ENCODE assay signal across 12 cellular contexts in genomic region chr7:90312745-90313144, GRCh38. TPM values are rescaled to one million over a fixed set of nuclear protein-coding genes. Genes with fewer than 3 reads are reported as not detected.
DNase-seq lines count a peak whose midpoint lies in the region; ATAC-seq and TF ChIP-seq lines count a peak whose summit lies in the region.
"Had no signal": no experiment of that assay in that cellular context is flagged by ENCODE, and none has a peak within 500 bp of the region (broad histone marks: within the 10 kb centered on the region; RNA-seq: fewer than 3 reads in every experiment).

No MANE protein-coding gene starts in this region.

- H3K27ac ChIP-seq in 22Rv1 = no peak overlapping the region
- H3K27ac ChIP-seq in OCI-LY7 (ENCODE audit: low read depth, low read length, poor library complexity, severe bottlenecking) = no peak overlapping the region
- no peak overlapping the region for H3K27ac ChIP-seq in left lung
- H3K27ac ChIP-seq in adrenal gland = no peak overlapping the region

- no peak for TF ChIP-seq POLR2A in adrenal gland (IDR thresholded peaks at IDR 0.05)

- CTCF ChIA-PET in OCI-LY7 (lab: Charles Lee; ENCODE audit: unreplicated experiment) = no interaction called here

- ATAC-seq in left lung = no peak
- ATAC-seq: activated T-cell treated with anti-CD3 and anti-CD28 coated beads, Interleukin-2, amount 50 U/mL, for 4 hours had no signal

- no peaks in the 10 kb centered on the region for H3K4me1 ChIP-seq in OCI-LY7 (ENCODE audit: insufficient read depth, low read length, poor library complexity, severe bottlenecking)
- no peaks in the 10 kb centered on the region for H3K4me1 ChIP-seq in left lung
- H3K4me1 ChIP-seq in adrenal gland (replicated peaks in 1 of 2) = no peaks in the 10 kb centered on the region

- H3K4me2 ChIP-seq in OCI-LY7 (ENCODE audit: low read length) = no peak overlapping the region

- no peaks in the 10 kb centered on the region for H3K9me3 ChIP-seq in OCI-LY7 (ENCODE audit: low read length)
- H3K9me3 ChIP-seq in left lung = no peaks in the 10 kb centered on the region
- H3K9me3 ChIP-seq in adrenal gland (replicated peaks in 1 of 3) = no peaks in the 10 kb centered on the region

- H3K27me3 ChIP-seq in left lung = peaks cover 0 to 7% of the 10 kb centered on the region in 2 donors
- no peaks in the 10 kb centered on the region for H3K27me3 ChIP-seq in adrenal gland

- H3K79me2 ChIP-seq in OCI-LY7 (ENCODE audit: insufficient read depth, low read depth, low read length) = no peaks in the 10 kb centered on the region

- POLR2A ChIA-PET in OCI-LY7 (lab: Charles Lee) = interaction anchor here (0.7 kb wide), 1 partner anchor 883 kb away, joined by 3 read pairs; no protein-coding TSS in a partner anchor

- no TSS peak for BruUV-seq in OCI-LY7 (replicated peaks; lab: Mats Ljungman, UMichigan)

- H3K36me3 ChIP-seq in OCI-LY7 (ENCODE audit: insufficient read depth, low read length) (no peaks in the 10 kb centered on the region), left lung (no peaks in the 10 kb centered on the region), adrenal gland (replicated peaks in 1 of 2) (no peaks in the 10 kb centered on the region)

- H3K9me2 ChIP-seq in OCI-LY7 (ENCODE audit: insufficient read depth, low read length) = no peaks in the 10 kb centered on the region

- WGBS in adrenal gland, 4 donors = 82 to 88% (median 87%) methylated on average over 2 of the region's 2 CpGs

- TF ChIP-seq CTCF in 22Rv1 (IDR thresholded peaks at IDR 0.05) (peak; percentile 37; the same call in 1 of the 2 replicates), GM12873 (IDR thresholded peaks at IDR 0.05; ENCODE audit: insufficient read depth, low read depth, low read length, missing control alignments) (peak; percentile 28), OCI-LY7 (conservative IDR thresholded peaks at IDR 0.05; ENCODE audit: low read length) (peak; percentile 69), epithelial cell of proximal tubule (conservative IDR thresholded peaks at IDR 0.05; ENCODE audit: low read depth, low read length) (peak; percentile 57), left lung (IDR thresholded peaks at IDR 0.05) (no peak), adrenal gland (IDR thresholded peaks at IDR 0.05) (peak in 1 of 6 experiments; percentile 23)

- H3K4me3 ChIP-seq in OCI-LY7 (ENCODE audit: low read depth, low read length, poor library complexity, severe bottlenecking) (no peak overlapping the region), epithelial cell of proximal tubule (ENCODE audit: low read depth, low read length) (no peak overlapping the region), left lung (no peak overlapping the region), adrenal gland (no peak overlapping the region)

- intact Hi-C loops in OCI-LY7 (cut with micrococcal nuclease; ENCODE audit: unreplicated experiment) (loop anchor here (2.0 kb wide), 1 partner anchor 114 kb away; no protein-coding TSS in a partner anchor), left lung (cut with DNase I) (no loop called here), adrenal gland (cut with DNase I) (loop anchor here in 1 of 2 donors (10.0 kb wide), 1 partner anchor 122 kb away; no protein-coding TSS in a partner anchor)

- no peaks in the 10 kb centered on the region for H4K20me1 ChIP-seq in OCI-LY7 (ENCODE audit: insufficient read depth, low read length)

- H2AFZ ChIP-seq in OCI-LY7 (ENCODE audit: low read length) = no peak overlapping the region

- DNase-seq in OCI-LY7 (ENCODE audit: low spot score) = peak; percentile 14
- no peak for DNase-seq in epithelial cell of proximal tubule (ENCODE audit: low read depth)
- no peak for DNase-seq in left lung
- no peak for DNase-seq in activated naive CD4-positive, alpha-beta T cell (lab: John Stamatoyannopoulos, UW)
- no peak for DNase-seq in stimulated activated CD4-positive, alpha-beta T cell treated with anti-CD3 and anti-CD28 coated beads, Interleukin-4, amount 100 ng/mL, for 1 hour
- DNase-seq in adrenal gland = no peak
- DNase-seq: activated T-cell treated with anti-CD3 and anti-CD28 coated beads, Interleukin-2, amount 50 U/mL, for 4 hours; NCI-H1105 treated with DMSO at 0.1 percent for 48 hours had no signal

RNA-seq across cellular contexts. Expression of gene FAM237B, which starts 8.4 kb away (rescaled TPM):
- not detected in 2 replicates for total RNA-seq in OCI-LY7 (2014; rRNA removed; shearing (Covaris generic))
- total RNA-seq in OCI-LY7 (2022) (not detected in 2 replicates), epithelial cell of proximal tubule (not detected in 2 replicates), left lung (not detected), adrenal gland (not detected)
- polyA plus RNA-seq in adrenal gland = not detected
- total RNA-seq: activated T-cell treated with anti-CD3 and anti-CD28 coated beads, Interleukin-2, amount 50 U/mL, for 4 hours; lower leg skin; T-helper 1 cell treated with Interleukin-12 subunit alpha and Interleukin-12 subunit beta and Interleukin-4 antibody, amounts not matched to agents 30 ng/mL and 1 ng/mL, for 36 hours had no signal

RNA-seq across cellular contexts. Expression of gene GTPBP10, which starts 33.8 kb away (rescaled TPM):
- total RNA-seq in OCI-LY7 (2014; rRNA removed; shearing (Covaris generic)) = 13.1 and 16.5 TPM in 2 replicates
- 38.8 and 43.4 TPM in 2 replicates for total RNA-seq in OCI-LY7 (2022)
- total RNA-seq in epithelial cell of proximal tubule = 10.5 and 20.8 TPM in 2 replicates
- total RNA-seq in left lung = 10 to 100 TPM; 15.5 to 23.7 TPM
- total RNA-seq in adrenal gland = 10 to 100 TPM in 7 of 8 donors, 1 to 10 TPM in 1; 7.2 to 29.4 (median 22.0) TPM
- polyA plus RNA-seq in adrenal gland = 10 to 100 TPM; 15.1 to 32.8 (median 15.8) TPM

Comparison
In these comparisons a context has a peak if more than half of its experiments do, and no peak if none do; other contexts are left out.
1. CTCF ChIP-seq: peak in 22Rv1 (single experiment), GM12873 (single experiment), OCI-LY7 (single experiment) and epithelial cell of proximal tubule (single experiment); none in left lung (0 of 2).